Comparison of ENCODE assay signal across 28 cellular contexts in genomic region chr2:232532406-232532805, GRCh38. TPM values are rescaled to one million over a fixed set of nuclear protein-coding genes. Genes with fewer than 3 reads are reported as not detected.
DNase-seq lines count a peak whose midpoint lies in the region; ATAC-seq and TF ChIP-seq lines count a peak whose summit lies in the region.
"Had no signal": no experiment of that assay in that cellular context is flagged by ENCODE, and none has a peak within 500 bp of the region (broad histone marks: within the 10 kb centered on the region; RNA-seq: fewer than 3 reads in every experiment).

No MANE protein-coding gene starts in this region.

- H3K27ac ChIP-seq in Karpas-422 (ENCODE audit: low read length) = no peak overlapping the region
- H3K27ac ChIP-seq in heart right ventricle = no peak overlapping the region
- no peak overlapping the region for H3K27ac ChIP-seq in osteoblast (ENCODE audit: low read depth, low read length)
- H3K27ac ChIP-seq: thoracic aorta, VCaP had no signal

- in situ Hi-C loops in ACHN (cut with HindIII; ENCODE audit: low pct_ligation_motif_present, low pct_unique_long_range_greater_than_20kb, low sequenced_read_pairs) = no loop called here

- ATAC-seq in heart right ventricle (peak; percentile 17 to 70 (median 60)), HG03095 (IDR thresholded peaks at IDR 0.05; ENCODE audit: unreplicated experiment) (no peak), WTC11 (no peak)
- ATAC-seq: CD8-positive, alpha-beta T cell; mucosa of descending colon had no signal

- peaks cover 4% of the 10 kb centered on the region; the same call in 1 of the 2 replicates for H3K36me3 Mint-ChIP-seq in WTC11
- H3K36me3 Mint-ChIP-seq: CD8-positive, alpha-beta T cell had no signal

- intact Hi-C loops in heart right ventricle (cut with DNase I) = no loop called here

- no peak overlapping the region for H3K4me3 Mint-ChIP-seq in WTC11
- H3K4me3 Mint-ChIP-seq: activated T-cell treated with anti-CD3 and anti-CD28 coated beads, Interleukin-2, amount 50 U/mL, for 24 hours; CD8-positive, alpha-beta T cell; stimulated activated naive CD8-positive, alpha-beta T cell treated with anti-CD3 and anti-CD28 coated beads, Interleukin-15, Interleukin-2, amounts not matched to agents 100 ng/mL and 50 ng/mL, for 24 hours had no signal

- peaks cover 16% of the 10 kb centered on the region for H3K4me1 ChIP-seq in Karpas-422 (ENCODE audit: low read length)
- peaks cover 0 to 6% (median 0%) of the 10 kb centered on the region in 9 donors for H3K4me1 ChIP-seq in heart right ventricle
- no peaks in the 10 kb centered on the region for H3K4me1 ChIP-seq in osteoblast (ENCODE audit: insufficient read depth, low read length)
- H3K4me1 ChIP-seq: HAP-1 had no signal

- no peak overlapping the region for H2AFZ ChIP-seq in Karpas-422 (ENCODE audit: low read length)
- H2AFZ ChIP-seq in osteoblast (ENCODE audit: low read length) = no peak overlapping the region

- H3K9me3 Mint-ChIP-seq in WTC11 = peaks cover 11% of the 10 kb centered on the region
- H3K9me3 Mint-ChIP-seq: activated T-cell treated with anti-CD3 and anti-CD28 coated beads, Interleukin-2, amount 50 U/mL, for 24 hours; CD8-positive, alpha-beta T cell; stimulated activated naive CD8-positive, alpha-beta T cell treated with anti-CD3 and anti-CD28 coated beads, Interleukin-15, Interleukin-2, amounts not matched to agents 100 ng/mL and 50 ng/mL, for 24 hours had no signal

- no peak for TF ChIP-seq CTCF in heart right ventricle (IDR thresholded peaks at IDR 0.05)
- no peak for TF ChIP-seq CTCF in osteoblast (IDR thresholded peaks at IDR 0.05; ENCODE audit: extremely low read depth, low read depth, low read length)
- TF ChIP-seq CTCF in WTC11 (IDR thresholded peaks at IDR 0.05) = no peak

- DNase-seq in Karpas-422 (peak; percentile 89), NCI-H69 (lab: John Stamatoyannopoulos, UW) (peak; percentile 50), heart right ventricle (peak; percentile 32 to 37), osteoblast (ENCODE audit: insufficient read length, low spot score, missing footprints) (peak; percentile 47), WTC11 (ENCODE audit: low spot score) (no peak), ACHN (no peak)
- no peak for DNase-seq in activated CD8-positive, alpha-beta memory T cell treated with anti-CD3 and anti-CD28 coated beads, Interleukin-2, amount 50 U/mL, for 48 hours
- DNase-seq: activated CD4-positive, alpha-beta T cell treated with anti-CD3 and anti-CD28 coated beads for 48 hours; activated CD8-positive, alpha-beta memory T cell treated with anti-CD3 and anti-CD28 coated beads for 24 hours; activated gamma-delta T cell treated with Interleukin-2 at 50 U/mL for 16 hours; activated T-cell treated with anti-CD3 and anti-CD28 coated beads, Interleukin-2, amount 50 U/mL, for 24 hours; CD8-positive, alpha-beta T cell; DMS153; IMR-90; NCI-H1092; NCI-H187 treated with DMSO at 0.1 percent for 48 hours; NCI-H345; NCI-H748 treated with DMSO at 0.1 percent for 48 hours had no signal

- H3K79me2 ChIP-seq in Karpas-422 (ENCODE audit: low read length) (no peaks in the 10 kb centered on the region), osteoblast (ENCODE audit: insufficient read depth, low read length) (no peaks in the 10 kb centered on the region)

- H3K27me3 Mint-ChIP-seq in WTC11 (ENCODE audit: low read depth) = peaks cover 19% of the 10 kb centered on the region

- no peak overlapping the region for H3K27ac Mint-ChIP-seq in WTC11
- H3K27ac Mint-ChIP-seq: activated T-cell treated with anti-CD3 and anti-CD28 coated beads, Interleukin-2, amount 50 U/mL, for 24 hours; CD8-positive, alpha-beta T cell; stimulated activated naive CD8-positive, alpha-beta T cell treated with anti-CD3 and anti-CD28 coated beads, Interleukin-15, Interleukin-2, amounts not matched to agents 100 ng/mL and 50 ng/mL, for 24 hours had no signal

- WGBS in heart right ventricle, 2 donors = 29 to 40% methylated on average over 10 of the region's 10 CpGs

- CTCF ChIA-PET in WTC11 (lab: Charles Lee) = interaction anchor here (0.6 to 4.5 kb wide), 4 partner anchors 10 to 609 kb away, joined by 3 to 36 read pairs (median 4); no protein-coding TSS in a partner anchor

- no peak overlapping the region for H3K9ac ChIP-seq in Karpas-422 (ENCODE audit: low read length)

- H3K9me3 ChIP-seq in Karpas-422 (ENCODE audit: low read length) = peaks cover 7% of the 10 kb centered on the region
- H3K9me3 ChIP-seq in heart right ventricle = peaks cover 0 to 9% (median 4%) of the 10 kb centered on the region in 11 donors
- H3K9me3 ChIP-seq in osteoblast (ENCODE audit: low read depth, low read length) = peaks cover 5% of the 10 kb centered on the region
- H3K9me3 ChIP-seq: HAP-1, mucosa of descending colon had no signal

- H3K4me3 ChIP-seq in Karpas-422 (ENCODE audit: low read length) (no peak overlapping the region), heart right ventricle (no peak overlapping the region), osteoblast (ENCODE audit: insufficient read depth, low read length) (no peak overlapping the region)
- H3K4me3 ChIP-seq: HAP-1, mucosa of descending colon, thoracic aorta had no signal

- H3K4me2 ChIP-seq in Karpas-422 (ENCODE audit: low read depth, low read length, poor library complexity, severe bottlenecking) = peak overlapping the region; percentile 27
- no peak overlapping the region for H3K4me2 ChIP-seq in osteoblast (ENCODE audit: insufficient read depth, low read length)

- H3K27me3 ChIP-seq in Karpas-422 (ENCODE audit: low read length) (peaks cover 5% of the 10 kb centered on the region; the same call in 1 of the 2 replicates), heart right ventricle (peaks cover 0 to 3% (median 0%) of the 10 kb centered on the region in 7 donors), osteoblast (ENCODE audit: insufficient read depth, low read length) (peaks cover under 1% of the 10 kb centered on the region)

- POLR2A ChIA-PET in WTC11 (lab: Charles Lee) = interaction anchor here (0.6 to 0.7 kb wide), 2 partner anchors 113 to 833 kb away, joined by 3 read pairs; no protein-coding TSS in a partner anchor

- H3K36me3 ChIP-seq in Karpas-422 (ENCODE audit: insufficient read depth, low read length) (no peaks in the 10 kb centered on the region; the same call in 1 of the 2 replicates), heart right ventricle (no peaks in the 10 kb centered on the region), osteoblast (ENCODE audit: insufficient read depth, low read length) (no peaks in the 10 kb centered on the region)
- H3K36me3 ChIP-seq: HAP-1, thoracic aorta had no signal

- no peaks in the 10 kb centered on the region for H3K9me2 ChIP-seq in Karpas-422 (replicated peaks; ENCODE audit: insufficient read depth, low read length)

- H4K20me1 ChIP-seq in Karpas-422 (ENCODE audit: insufficient read depth, low read depth, low read length) = peaks cover 19% of the 10 kb centered on the region; the same call in 1 of the 2 replicates
- H4K20me1 ChIP-seq in osteoblast (ENCODE audit: insufficient read depth, low read length) = no peaks in the 10 kb centered on the region

- H3K4me1 Mint-ChIP-seq in WTC11 = peaks cover 12% of the 10 kb centered on the region

TF ChIP-seq in WTC11, 78 proteins besides CTCF, POLR2A, EP300 and RAD21:
- TF ChIP-seq SP1 (CRISPR knock-in tag; conservative IDR thresholded peaks at IDR 0.05) (no peak), NR1H2 (CRISPR knock-in tag; IDR thresholded peaks at IDR 0.05) (no peak), ZNF416 (CRISPR knock-in tag; IDR thresholded peaks at IDR 0.05) (no peak), JAZF1 (CRISPR knock-in tag; IDR thresholded peaks at IDR 0.05) (no peak), NFYB (CRISPR knock-in tag; conservative IDR thresholded peaks at IDR 0.05; ENCODE audit: low read depth) (no peak), EMX1 (CRISPR knock-in tag; IDR thresholded peaks at IDR 0.05) (no peak), FOXP4 (CRISPR knock-in tag; IDR thresholded peaks at IDR 0.05) (no peak)
TF ChIP-seq in WTC11: peak in this region for 0.

RNA-seq across cellular contexts. Expression of gene CHRND, which starts 6.4 kb away (rescaled TPM):
- not detected in 2 replicates for total RNA-seq in Karpas-422 (2014; rRNA removed; shearing (Covaris generic); ENCODE audit: low replicate concordance)
- total RNA-seq in heart right ventricle (under 1 TPM in 3 of 10 donors, not detected in 7; 0.12 to 0.57 (median 0.21) TPM), osteoblast (not detected in 2 replicates), WTC11 (2021) (0.07 to 0.11 TPM in 2 of 3 replicates, not detected in the other)
- under 1 TPM in 1 of 2 donors, not detected in 1; 0.03 TPM for polyA plus RNA-seq in heart right ventricle
- total RNA-seq: CD8-positive, alpha-beta T cell; endothelial cell of umbilical vein; IMR-90; lower leg skin; mucosa of descending colon; thoracic aorta had no signal
- polyA plus RNA-seq: endothelial cell of umbilical vein, IMR-90, neural cell had no signal

RNA-seq across cellular contexts. Expression of gene CHRNG, which starts 7.1 kb away (rescaled TPM):
- total RNA-seq in Karpas-422 (2014; rRNA removed; shearing (Covaris generic); ENCODE audit: low replicate concordance) = not detected in 2 replicates
- total RNA-seq in heart right ventricle = not detected
- not detected for polyA plus RNA-seq in heart right ventricle
- total RNA-seq in osteoblast = not detected in 2 replicates
- 0.20 TPM in 1 of 3 replicates, not detected in the others for total RNA-seq in WTC11 (2021)
- total RNA-seq: CD8-positive, alpha-beta T cell; cerebellum; endothelial cell of umbilical vein; IMR-90; lower leg skin; mucosa of descending colon; thoracic aorta had no signal
- polyA plus RNA-seq: endothelial cell of umbilical vein, IMR-90, neural cell had no signal

RNA-seq across cellular contexts. Expression of gene PRSS56, which starts 12.2 kb away (rescaled TPM):
- not detected in 2 replicates for total RNA-seq in Karpas-422 (2014; rRNA removed; shearing (Covaris generic); ENCODE audit: low replicate concordance)
- total RNA-seq in heart right ventricle (under 1 TPM in 3 of 10 donors, not detected in 7; 0.12 to 0.35 (median 0.23) TPM), osteoblast (not detected in 2 replicates), WTC11 (2021) (not detected in 3 replicates)
- under 1 TPM in 1 of 2 donors, not detected in 1; 0.15 TPM for polyA plus RNA-seq in heart right ventricle
- total RNA-seq: CD8-positive, alpha-beta T cell; endothelial cell of umbilical vein; IMR-90; lower leg skin; mucosa of descending colon; thoracic aorta had no signal
- polyA plus RNA-seq: endothelial cell of umbilical vein, IMR-90 had no signal

RNA-seq across cellular contexts. Expression of gene TIGD1, which starts 18.0 kb away (rescaled TPM):
- total RNA-seq in Karpas-422 (2014; rRNA removed; shearing (Covaris generic); ENCODE audit: low replicate concordance) = 14.9 and 20.6 TPM in 2 replicates
- 1 to 10 TPM; 1.4 to 2.6 (median 2.0) TPM for total RNA-seq in heart right ventricle
- 1 to 10 TPM; 1.6 to 6.9 TPM for polyA plus RNA-seq in heart right ventricle
- total RNA-seq in osteoblast = 5.8 and 6.8 TPM in 2 replicates
- total RNA-seq in WTC11 (2021) = 5.2 to 9.0 TPM (median 6.1 TPM) in 3 replicates

RNA-seq across cellular contexts. Expression of gene EIF4E2, which starts 18.1 kb away (rescaled TPM):
- total RNA-seq in Karpas-422 (2014; rRNA removed; shearing (Covaris generic); ENCODE audit: low replicate concordance) = 53.0 and 58.2 TPM in 2 replicates
- total RNA-seq in heart right ventricle = 10 to 100 TPM; 30.3 to 58.1 (median 37.7) TPM
- polyA plus RNA-seq in heart right ventricle = 10 to 100 TPM; 42.5 to 55.6 TPM
- total RNA-seq in osteoblast = 70.6 and 83.7 TPM in 2 replicates
- total RNA-seq in WTC11 (2021) = 90.6 to 97.8 TPM (median 95.9 TPM) in 3 replicates

Comparison
In these comparisons a context has a peak if more than half of its experiments do, and no peak if none do; other contexts are left out.
1. DNase-seq: peak in Karpas-422 (single experiment), NCI-H69 (single experiment), heart right ventricle (2 of 2) and osteoblast (single experiment); none in activated CD8-positive, alpha-beta memory T cell treated with anti-CD3 and anti-CD28 coated beads, Interleukin-2, amount 50 U/mL, for 48 hours (single experiment), WTC11 (single experiment) and ACHN (single experiment).
2. ATAC-seq: peak in heart right ventricle (8 of 8); none in HG03095 (single experiment) and WTC11 (single experiment).